ENCODE assay signal across 4 cellular contexts in genomic region chr17:15673719-15674118, GRCh38. TPM values are rescaled to one million over a fixed set of nuclear protein-coding genes. Genes with fewer than 3 reads are reported as not detected.
"Had no signal": no experiment of that assay in that cellular context is flagged by ENCODE, and none has a peak within 500 bp of the region (broad histone marks: within the 10 kb centered on the region; RNA-seq: fewer than 3 reads in every experiment).

No MANE protein-coding gene starts in this region.

RNA-seq across cellular contexts. Expression of gene TBC1D26, which starts 58.4 kb away (rescaled TPM):
- total RNA-seq: activated CD4-positive, alpha-beta memory T cell treated with anti-CD3 and anti-CD28 coated beads, Interleukin-2, amount 10 ng/mL, durations not matched to agents 7 days and 5 days; Right ventricle myocardium superior; T-helper 2 cell treated with Interferon-gamma antibody and Interleukin-4, amounts not matched to agents 100 ng/mL and 5 ng/mL, for 36 hours had no signal
- polyA plus RNA-seq: SK-N-SH had no signal
